ENCODE assay signal across 12 cellular contexts in genomic region chr7:66930341-66930740, GRCh38. TPM values are rescaled to one million over a fixed set of nuclear protein-coding genes. Genes with fewer than 3 reads are reported as not detected.
DNase-seq lines count a peak whose midpoint lies in the region; ATAC-seq and TF ChIP-seq lines count a peak whose summit lies in the region.
"Had no signal": no experiment of that assay in that cellular context is flagged by ENCODE, and none has a peak within 500 bp of the region (broad histone marks: within the 10 kb centered on the region; RNA-seq: fewer than 3 reads in every experiment).

No MANE protein-coding gene starts in this region.

- H3K27ac ChIP-seq in cardiac muscle cell (no peak overlapping the region), testis (no peak overlapping the region)

- TF ChIP-seq CTCF in cardiac muscle cell (IDR thresholded peaks at IDR 0.05; ENCODE audit: low read depth, low read length) (no peak), testis (IDR thresholded peaks at IDR 0.05) (no peak)

- 38 to 61% methylated on average over 5 of the region's 5 CpGs for WGBS in testis, 2 donors

- H3K4me1 ChIP-seq in cardiac muscle cell (ENCODE audit: low read depth) (peaks cover 5% of the 10 kb centered on the region), testis (peaks cover 36% of the 10 kb centered on the region)

- H3K27me3 ChIP-seq in cardiac muscle cell = no peaks in the 10 kb centered on the region
- H3K27me3 ChIP-seq in testis = no peaks in the 10 kb centered on the region

- H3K9me3 ChIP-seq in cardiac muscle cell (ENCODE audit: low read depth) (no peaks in the 10 kb centered on the region), testis (no peaks in the 10 kb centered on the region)

- no peak for TF ChIP-seq POLR2A in testis (IDR thresholded peaks at IDR 0.05)

- DNase-seq in cardiac muscle cell (ENCODE audit: low read depth in 1 of 2, low spot score in 1 of 2) (peak; percentile 22 to 31), Right ventricle myocardium inferior (ENCODE audit: missing footprints) (no peak), SK-N-DZ (ENCODE audit: low spot score) (peak; percentile 28), testis (peak; percentile 81), COR-L47 (lab: John Stamatoyannopoulos, UW) (no peak), NCI-H146 treated with DMSO at 0.1 percent for 48 hours (lab: John Stamatoyannopoulos, UW; ENCODE audit: unreplicated experiment) (no peak), NCI-H1930 (lab: John Stamatoyannopoulos, UW) (no peak)
- DNase-seq: activated naive CD4-positive, alpha-beta T cell treated with anti-CD3 and anti-CD28 coated beads, Interleukin-2, amount 10 ng/mL, durations not matched to agents 7 days and 5 days; naive B cell; NCI-H510A treated with DMSO at 0.1 percent for 48 hours; stimulated activated CD4-positive, alpha-beta T cell treated with anti-CD3 and anti-CD28 coated beads, Interleukin-4, amount 100 ng/mL, for 1 hour had no signal

- H3K36me3 ChIP-seq in cardiac muscle cell (no peaks in the 10 kb centered on the region), testis (ENCODE audit: low read depth, missing control alignments) (no peaks in the 10 kb centered on the region)

- intact Hi-C loops in Right ventricle myocardium inferior (cut with DNase I) (no loop called here), testis (cut with DNase I; ENCODE audit: low total_unique reads) (no loop called here)

- ATAC-seq in Right ventricle myocardium inferior (no peak), esophagus mucosa (peak; percentile 28)

- H3K4me3 ChIP-seq in cardiac muscle cell (no peak overlapping the region), testis (no peak overlapping the region)

RNA-seq across cellular contexts. Expression of gene TMEM248, which starts 9.3 kb away (rescaled TPM):
- 53.0 and 86.8 TPM in 2 replicates for total RNA-seq in cardiac muscle cell
- polyA plus RNA-seq in cardiac muscle cell = 55.7 and 58.1 TPM in 2 replicates
- total RNA-seq in Right ventricle myocardium inferior = 45.9 TPM
- polyA plus RNA-seq in SK-N-DZ (2014; cell fraction: cytosol; rRNA removed) = 61.7 and 69.4 TPM in 2 replicates
- 44.6 and 48.2 TPM in 2 replicates for polyA plus RNA-seq in SK-N-DZ (2014; cell fraction: nucleus; rRNA removed)
- 48.8 TPM for total RNA-seq in esophagus mucosa
- total RNA-seq in testis = 100 to 1,000 TPM; 181 to 221 TPM
- polyA plus RNA-seq in testis (ENCODE audit: insufficient read depth, low read depth, low replicate concordance) = 139 TPM

Comparison
In these comparisons a context has a peak if more than half of its experiments do, and no peak if none do; other contexts are left out.
1. DNase-seq: peak in cardiac muscle cell (2 of 2), SK-N-DZ (single experiment) and testis (single experiment); none in Right ventricle myocardium inferior (single experiment), COR-L47 (single experiment), NCI-H146 treated with DMSO at 0.1 percent for 48 hours (single experiment) and NCI-H1930 (0 of 2).